23 cellular contexts compared by ENCODE assay signal in the genomic region with DNA sequence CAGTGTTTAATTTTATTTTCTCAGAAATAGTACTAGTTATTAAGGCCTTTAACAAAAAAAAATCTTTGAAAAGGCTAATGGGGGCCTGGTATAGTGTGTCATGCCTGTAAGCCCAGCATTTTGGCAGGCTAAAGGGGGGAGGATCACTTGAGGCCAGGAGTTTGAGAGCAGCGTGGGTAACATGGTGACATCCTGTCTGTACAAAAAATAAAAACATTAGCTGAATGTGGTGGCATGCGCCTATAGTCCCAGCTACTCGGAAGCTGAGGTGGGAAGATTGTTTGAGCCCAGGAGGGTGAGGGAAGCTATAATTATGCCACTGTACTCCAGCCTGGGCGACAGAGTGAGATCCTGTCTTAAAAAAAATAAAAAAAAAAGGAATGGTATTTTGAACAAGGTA.
A peak's percentile ranks its signal among the peaks of the same experiment; 100 is the strongest.
DNase-seq lines count a peak whose midpoint lies in the region; ATAC-seq and TF ChIP-seq lines count a peak whose summit lies in the region.
"Had no signal": no experiment of that assay in that cellular context is flagged by ENCODE, and none has a peak within 500 bp of the region (broad histone marks: within the 10 kb centered on the region; RNA-seq: fewer than 3 reads in every experiment).

No MANE protein-coding gene starts in this region.

- H4K20me1 ChIP-seq in GM23338 (replicated peaks; ENCODE audit: insufficient read depth), result peaks cover 10% of the 10 kb centered on the region

- no peaks in the 10 kb centered on the region for H3K36me3 Mint-ChIP-seq in GM23338 (ENCODE audit: low read depth)
- H3K36me3 Mint-ChIP-seq in brain, result peaks cover 15% of the 10 kb centered on the region

- WGBS in psoas muscle, 3 donors, result 42 to 49% (median 48%) methylated on average over 4 of the region's 4 CpGs

- H3K9me3 Mint-ChIP-seq in GM23338 (no peaks in the 10 kb centered on the region), brain (peaks cover 0 to 3% (median 0%) of the 10 kb centered on the region in 5 experiments)
- H3K9me3 Mint-ChIP-seq: H9, HFFc6 had no signal

- H3K9me3 ChIP-seq in right atrium auricular region, result no peaks in the 10 kb centered on the region
- no peaks in the 10 kb centered on the region for H3K9me3 ChIP-seq in psoas muscle
- H3K9me3 ChIP-seq: A549, BE2C, MG63 had no signal

- peaks cover 15% of the 10 kb centered on the region for H3K4me1 ChIP-seq in GM23338 (ENCODE audit: insufficient read depth)
- peaks cover 0 to 43% of the 10 kb centered on the region in 2 donors for H3K4me1 ChIP-seq in right atrium auricular region
- peaks cover 33% of the 10 kb centered on the region for H3K4me1 ChIP-seq in psoas muscle
- H3K4me1 ChIP-seq: BE2C had no signal

- H3K4me1 Mint-ChIP-seq in GM23338 (peaks cover 22% of the 10 kb centered on the region), brain (peaks cover 56% of the 10 kb centered on the region)

- H3K36me3 ChIP-seq in GM23338 (ENCODE audit: insufficient read depth) (no peaks in the 10 kb centered on the region), right atrium auricular region (no peaks in the 10 kb centered on the region), psoas muscle (ENCODE audit: insufficient read depth in 1 of 2, low read depth in 1 of 2) (no peaks in the 10 kb centered on the region)
- H3K36me3 ChIP-seq: BE2C, MG63 had no signal

- H2AFZ ChIP-seq in GM23338, result no peak overlapping the region
- H2AFZ ChIP-seq: PC-9 had no signal

- H3K4me3 Mint-ChIP-seq in GM23338 (no peak overlapping the region), brain (peak overlapping the region in 4 of 5 experiments; percentile 10 to 95 (median 86))
- H3K4me3 Mint-ChIP-seq: H9, HFFc6 had no signal

- H3F3A ChIP-seq in GM23338 (replicated peaks; ENCODE audit: low read depth), result no peaks in the 10 kb centered on the region

- TF ChIP-seq CTCF in GM23338 (conservative IDR thresholded peaks at IDR 0.05; ENCODE audit: low read depth in 2 of 2) (no peak), brain (conservative IDR thresholded peaks at IDR 0.05) (no peak), right atrium auricular region (IDR thresholded peaks at IDR 0.05) (no peak), psoas muscle (IDR thresholded peaks at IDR 0.05) (no peak)

- peak overlapping the region; percentile 50; the same call in 1 of the 2 replicates for H3K27ac Mint-ChIP-seq in GM23338
- peak overlapping the region in 2 of 5 experiments; percentile 10 to 71 for H3K27ac Mint-ChIP-seq in brain
- H3K27ac Mint-ChIP-seq: H9, HFFc6 had no signal

- intact Hi-C loops in psoas muscle (cut with DNase I), result no loop called here

- H3K79me2 ChIP-seq in GM23338 (replicated peaks; ENCODE audit: insufficient read depth), result no peaks in the 10 kb centered on the region; the same call in 1 of the 2 replicates

- no peak overlapping the region for H3K4me2 ChIP-seq in GM23338
- H3K4me2 ChIP-seq: A549, PC-9 had no signal

- no peaks in the 10 kb centered on the region for H3K9me2 ChIP-seq in GM23338 (ENCODE audit: insufficient read depth)

- H3K27me3 Mint-ChIP-seq in GM23338 (ENCODE audit: insufficient read depth, low read depth, poor library complexity) (peaks cover 3% of the 10 kb centered on the region), brain (peaks cover 3% of the 10 kb centered on the region)

- ATAC-seq in GM23338 (no peak), psoas muscle (peak in 2 of 4 donors; percentile 39 to 48)
- ATAC-seq: A549, GM12878 had no signal

- no peaks in the 10 kb centered on the region for H3K27me3 ChIP-seq in GM23338 (ENCODE audit: insufficient read depth)
- no peaks in the 10 kb centered on the region for H3K27me3 ChIP-seq in right atrium auricular region
- no peaks in the 10 kb centered on the region for H3K27me3 ChIP-seq in psoas muscle (ENCODE audit: insufficient read depth in 3 of 3, low read length in 2 of 3)
- H3K27me3 ChIP-seq: BE2C, MG63 had no signal

- no peak overlapping the region for H3K4me3 ChIP-seq in GM23338
- H3K4me3 ChIP-seq in right atrium auricular region, result no peak overlapping the region
- H3K4me3 ChIP-seq in psoas muscle, result no peak overlapping the region
- H3K4me3 ChIP-seq: A549, GM12878, MG63, PC-9 had no signal

- H3K27ac ChIP-seq in GM23338 (ENCODE audit: low read depth), result no peak overlapping the region
- H3K27ac ChIP-seq in right atrium auricular region, result peak overlapping the region; percentile 31 to 47
- peak overlapping the region; percentile 52 for H3K27ac ChIP-seq in psoas muscle
- H3K27ac ChIP-seq: A549, PC-9 had no signal

- DNase-seq in GM23338 (ENCODE audit: low spot score) (no peak), right atrium auricular region (ENCODE audit: low spot score) (no peak), psoas muscle (no peak), COLO668 (lab: John Stamatoyannopoulos, UW; ENCODE audit: unreplicated experiment) (no peak), NCI-H446 treated with DMSO at 0.1 percent for 48 hours (lab: John Stamatoyannopoulos, UW) (no peak), NCI-H526 (lab: John Stamatoyannopoulos, UW) (no peak), D341Med (ENCODE audit: low spot score) (no peak)
- DNase-seq: BE2C, DMS 273 treated with DMSO at 0.1 percent for 48 hours, DND-41, H9, HFFc6, MG63, NCI-H1417, NCI-H1694 treated with DMSO at 0.1 percent for 48 hours, NCI-H2081 treated with DMSO at 0.1 percent for 48 hours, NCI-H2171 treated with DMSO at 0.1 percent for 48 hours, NCI-H526 treated with DMSO at 0.1 percent for 48 hours, PC-9, RPMI8226 had no signal

TF ChIP-seq in GM23338, 12 proteins besides CTCF, POLR2A, EP300 and RAD21 (continues in another document):
- TF ChIP-seq EZH2 (IDR thresholded peaks at IDR 0.05; ENCODE audit: low read depth, unreplicated experiment) (no peak), ZNF331 (CRISPR knock-in tag; IDR thresholded peaks at IDR 0.05; ENCODE audit: low read depth) (no peak), POLR2AphosphoS5 (IDR thresholded peaks at IDR 0.05; ENCODE audit: low read depth) (no peak), NANOG (IDR thresholded peaks at IDR 0.05; ENCODE audit: borderline replicate concordance) (no peak), STAT1 (IDR thresholded peaks at IDR 0.05; ENCODE audit: unreplicated experiment) (no peak), CREB1 (CRISPR knock-in tag; IDR thresholded peaks at IDR 0.05; ENCODE audit: low read depth) (no peak), ZNF114 (CRISPR knock-in tag; IDR thresholded peaks at IDR 0.05) (no peak), JUNB (IDR thresholded peaks at IDR 0.05; ENCODE audit: unreplicated experiment) (no peak)
- TF ChIP-seq, protein P1, sequence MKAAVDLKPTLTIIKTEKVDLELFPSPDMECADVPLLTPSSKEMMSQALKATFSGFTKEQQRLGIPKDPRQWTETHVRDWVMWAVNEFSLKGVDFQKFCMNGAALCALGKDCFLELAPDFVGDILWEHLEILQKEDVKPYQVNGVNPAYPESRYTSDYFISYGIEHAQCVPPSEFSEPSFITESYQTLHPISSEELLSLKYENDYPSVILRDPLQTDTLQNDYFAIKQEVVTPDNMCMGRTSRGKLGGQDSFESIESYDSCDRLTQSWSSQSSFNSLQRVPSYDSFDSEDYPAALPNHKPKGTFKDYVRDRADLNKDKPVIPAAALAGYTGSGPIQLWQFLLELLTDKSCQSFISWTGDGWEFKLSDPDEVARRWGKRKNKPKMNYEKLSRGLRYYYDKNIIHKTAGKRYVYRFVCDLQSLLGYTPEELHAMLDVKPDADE (IDR thresholded peaks at IDR 0.05), result no peak
- TF ChIP-seq, protein P2, sequence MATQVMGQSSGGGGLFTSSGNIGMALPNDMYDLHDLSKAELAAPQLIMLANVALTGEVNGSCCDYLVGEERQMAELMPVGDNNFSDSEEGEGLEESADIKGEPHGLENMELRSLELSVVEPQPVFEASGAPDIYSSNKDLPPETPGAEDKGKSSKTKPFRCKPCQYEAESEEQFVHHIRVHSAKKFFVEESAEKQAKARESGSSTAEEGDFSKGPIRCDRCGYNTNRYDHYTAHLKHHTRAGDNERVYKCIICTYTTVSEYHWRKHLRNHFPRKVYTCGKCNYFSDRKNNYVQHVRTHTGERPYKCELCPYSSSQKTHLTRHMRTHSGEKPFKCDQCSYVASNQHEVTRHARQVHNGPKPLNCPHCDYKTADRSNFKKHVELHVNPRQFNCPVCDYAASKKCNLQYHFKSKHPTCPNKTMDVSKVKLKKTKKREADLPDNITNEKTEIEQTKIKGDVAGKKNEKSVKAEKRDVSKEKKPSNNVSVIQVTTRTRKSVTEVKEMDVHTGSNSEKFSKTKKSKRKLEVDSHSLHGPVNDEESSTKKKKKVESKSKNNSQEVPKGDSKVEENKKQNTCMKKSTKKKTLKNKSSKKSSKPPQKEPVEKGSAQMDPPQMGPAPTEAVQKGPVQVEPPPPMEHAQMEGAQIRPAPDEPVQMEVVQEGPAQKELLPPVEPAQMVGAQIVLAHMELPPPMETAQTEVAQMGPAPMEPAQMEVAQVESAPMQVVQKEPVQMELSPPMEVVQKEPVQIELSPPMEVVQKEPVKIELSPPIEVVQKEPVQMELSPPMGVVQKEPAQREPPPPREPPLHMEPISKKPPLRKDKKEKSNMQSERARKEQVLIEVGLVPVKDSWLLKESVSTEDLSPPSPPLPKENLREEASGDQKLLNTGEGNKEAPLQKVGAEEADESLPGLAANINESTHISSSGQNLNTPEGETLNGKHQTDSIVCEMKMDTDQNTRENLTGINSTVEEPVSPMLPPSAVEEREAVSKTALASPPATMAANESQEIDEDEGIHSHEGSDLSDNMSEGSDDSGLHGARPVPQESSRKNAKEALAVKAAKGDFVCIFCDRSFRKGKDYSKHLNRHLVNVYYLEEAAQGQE (IDR thresholded peaks at IDR 0.05; ENCODE audit: unreplicated experiment), result no peak
